9 cellular contexts compared by ENCODE assay signal in the genomic region with DNA sequence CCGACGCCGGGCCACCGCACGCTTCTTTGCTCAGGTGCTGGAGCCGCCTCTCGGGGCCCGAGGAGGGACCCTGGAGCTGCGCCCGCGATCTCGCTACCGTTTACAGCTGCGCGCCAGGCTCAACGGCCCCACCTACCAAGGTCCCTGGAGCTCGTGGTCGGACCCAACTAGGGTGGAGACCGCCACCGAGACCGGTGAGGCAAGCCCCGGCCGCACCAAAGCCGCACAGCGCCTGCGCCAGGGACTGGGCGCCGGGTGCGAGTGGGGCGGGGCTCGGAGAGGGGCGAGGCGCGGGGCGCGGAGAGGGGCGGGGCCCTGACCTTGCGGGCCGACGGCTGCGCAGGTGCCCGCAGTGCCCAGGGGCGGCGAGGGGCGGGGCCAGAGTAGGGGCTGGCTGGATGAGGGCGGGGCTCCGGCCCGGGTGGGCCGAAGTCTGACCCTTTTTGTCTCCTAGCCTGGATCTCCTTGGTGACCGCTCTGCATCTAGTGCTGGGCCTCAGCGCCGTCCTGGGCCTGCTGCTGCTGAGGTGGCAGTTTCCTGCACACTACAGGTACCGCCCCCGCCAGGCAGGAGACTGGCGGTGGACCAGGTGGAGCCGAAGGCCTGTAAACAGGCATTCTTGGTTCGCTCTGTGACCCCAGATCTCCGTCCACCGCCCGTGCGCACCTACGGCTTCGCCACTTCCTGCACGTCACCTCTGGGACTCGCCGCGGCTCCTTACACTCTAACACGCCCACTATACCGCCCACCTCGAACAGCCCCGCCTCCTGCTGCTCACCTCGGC. TPM values are rescaled to one million over a fixed set of nuclear protein-coding genes. Genes with fewer than 3 reads are reported as not detected.
A peak's percentile ranks its signal among the peaks of the same experiment; 100 is the strongest.
DNase-seq lines count a peak whose midpoint lies in the region; ATAC-seq and TF ChIP-seq lines count a peak whose summit lies in the region.
"Had no signal": no experiment of that assay in that cellular context is flagged by ENCODE, and none has a peak within 500 bp of the region (broad histone marks: within the 10 kb centered on the region; RNA-seq: fewer than 3 reads in every experiment).

No MANE protein-coding gene starts in this region.

- H3K27me3 Mint-ChIP-seq in CD4-positive, alpha-beta T cell = no peaks in the 10 kb centered on the region
- no peaks in the 10 kb centered on the region for H3K27me3 Mint-ChIP-seq in activated T-cell treated with anti-CD3 and anti-CD28 coated beads, Interleukin-2, amount 50 U/mL, for 72 hours (ENCODE audit: low read depth)

- peak overlapping the region; percentile 67 to 78 for H3K4me3 ChIP-seq in mucosa of rectum (ENCODE audit: low read length in 2 of 2)

- H3K4me1 ChIP-seq in mucosa of rectum (ENCODE audit: control insufficient read depth in 2 of 2, insufficient read depth in 2 of 2, low read length in 2 of 2) = peaks cover 16 to 29% of the 10 kb centered on the region in 2 donors

- H3K9me3 Mint-ChIP-seq in CD4-positive, alpha-beta T cell = no peaks in the 10 kb centered on the region
- no peaks in the 10 kb centered on the region for H3K9me3 Mint-ChIP-seq in activated T-cell treated with anti-CD3 and anti-CD28 coated beads, Interleukin-2, amount 50 U/mL, for 72 hours

- H3K36me3 Mint-ChIP-seq in CD4-positive, alpha-beta T cell (ENCODE audit: low read depth) = no peaks in the 10 kb centered on the region
- no peaks in the 10 kb centered on the region for H3K36me3 Mint-ChIP-seq in activated T-cell treated with anti-CD3 and anti-CD28 coated beads, Interleukin-2, amount 50 U/mL, for 72 hours (ENCODE audit: insufficient read depth in 2 of 2)

- peak; percentile 35 to 84 (median 48) for DNase-seq in CD4-positive, alpha-beta T cell
- peak; percentile 92 for DNase-seq in NCI-H69 (lab: John Stamatoyannopoulos, UW)
- peak; percentile 50 to 76 for DNase-seq in activated T-cell treated with anti-CD3 and anti-CD28 coated beads, Interleukin-2, amount 50 U/mL, for 72 hours
- peak in 40 of 49 donors; percentile 15 to 92 (median 44) for DNase-seq in substantia nigra (lab: John Stamatoyannopoulos, UW)

- intact Hi-C loops in CD4-positive, alpha-beta T cell (cut with DNase I, micrococcal nuclease) = no loop called here

- peak; percentile 85 for ATAC-seq in CD4-positive, alpha-beta T cell (ENCODE audit: poor library complexity)
- ATAC-seq in HG02642 (IDR thresholded peaks at IDR 0.05; ENCODE audit: poor library complexity, unreplicated experiment) = peak; percentile 59
- peak; percentile 81 to 88 for ATAC-seq in activated T-cell treated with anti-CD3 and anti-CD28 coated beads, Interleukin-2, amount 50 U/mL, for 72 hours (replicated peaks in 1 of 2)
- peak; percentile 96 for ATAC-seq in esophagus mucosa
- ATAC-seq in GM18870 (IDR thresholded peaks at IDR 0.05; ENCODE audit: unreplicated experiment) = no peak

- peak overlapping the region; percentile 68 for H3K4me3 Mint-ChIP-seq in CD4-positive, alpha-beta T cell
- peak overlapping the region; percentile 1 to 76 for H3K4me3 Mint-ChIP-seq in activated T-cell treated with anti-CD3 and anti-CD28 coated beads, Interleukin-2, amount 50 U/mL, for 72 hours

- H3K27ac ChIP-seq in CD4-positive, alpha-beta T cell (ENCODE audit: low read depth, low read length) = peak overlapping the region; percentile 55
- peak overlapping the region; percentile 99 for H3K27ac ChIP-seq in mucosa of rectum (ENCODE audit: low read depth in 2 of 2, low read length in 2 of 2)
- peak overlapping the region; percentile 66 for H3K27ac ChIP-seq in substantia nigra (ENCODE audit: low read depth, low read length, poor library complexity, severe bottlenecking)
- H3K27ac ChIP-seq: HL-60 had no signal

- no peaks in the 10 kb centered on the region for H3K9me3 ChIP-seq in CD4-positive, alpha-beta T cell (ENCODE audit: control insufficient read depth, low read length)
- H3K9me3 ChIP-seq in mucosa of rectum (ENCODE audit: control insufficient read depth in 2 of 2, low read length in 2 of 2) = no peaks in the 10 kb centered on the region

- POLR2A ChIA-PET in CD4-positive, alpha-beta T cell (lab: Charles Lee) = interaction anchor here (0.6 to 1.3 kb wide), 3 partner anchors 9 to 105 kb away, joined by 3 to 14 read pairs (median 3); a partner anchor contains a TSS

- CTCF ChIA-PET in CD4-positive, alpha-beta T cell (lab: Charles Lee) = interaction anchor here (0.6 kb wide), 1 partner anchor 1911 kb away, joined by 3 read pairs; no protein-coding TSS in a partner anchor

- peak overlapping the region; percentile 88 for H3K9ac ChIP-seq in mucosa of rectum (ENCODE audit: low read depth in 1 of 2, low read length in 2 of 2)

- H3K4me1 Mint-ChIP-seq in CD4-positive, alpha-beta T cell (ENCODE audit: low read depth) = peaks cover 22% of the 10 kb centered on the region
- peaks cover 5% of the 10 kb centered on the region for H3K4me1 Mint-ChIP-seq in activated T-cell treated with anti-CD3 and anti-CD28 coated beads, Interleukin-2, amount 50 U/mL, for 72 hours (ENCODE audit: low read depth)

- no peaks in the 10 kb centered on the region for H3K27me3 ChIP-seq in CD4-positive, alpha-beta T cell (ENCODE audit: control insufficient read depth, insufficient read depth, low read length)
- no peaks in the 10 kb centered on the region for H3K27me3 ChIP-seq in mucosa of rectum (ENCODE audit: control insufficient read depth in 2 of 2, insufficient read depth in 2 of 2, low read length in 2 of 2)

- no peak for TF ChIP-seq CTCF in CD4-positive, alpha-beta T cell (IDR thresholded peaks at IDR 0.05)

- no peaks in the 10 kb centered on the region for H3K36me3 ChIP-seq in mucosa of rectum (ENCODE audit: control insufficient read depth in 2 of 2, insufficient read depth in 2 of 2, low read length in 2 of 2)

- H3K27ac Mint-ChIP-seq in CD4-positive, alpha-beta T cell = peak overlapping the region; percentile 89
- H3K27ac Mint-ChIP-seq in activated T-cell treated with anti-CD3 and anti-CD28 coated beads, Interleukin-2, amount 50 U/mL, for 72 hours = peak overlapping the region; percentile 1

RNA-seq across cellular contexts. Expression of a gene that starts 9.8 kb away (rescaled TPM):
- total RNA-seq in CD4-positive, alpha-beta T cell = 1 to 10 TPM; 1.1 to 1.8 TPM
- 100 to 1,000 TPM; 108 to 163 TPM for total RNA-seq in activated T-cell treated with anti-CD3 and anti-CD28 coated beads, Interleukin-2, amount 50 U/mL, for 72 hours
- 76.2 TPM for total RNA-seq in esophagus mucosa

RNA-seq across cellular contexts. Expression of a gene that starts 11.4 kb away (rescaled TPM):
- total RNA-seq in CD4-positive, alpha-beta T cell = not detected
- not detected for total RNA-seq in activated T-cell treated with anti-CD3 and anti-CD28 coated beads, Interleukin-2, amount 50 U/mL, for 72 hours
- 0.48 TPM for total RNA-seq in esophagus mucosa

RNA-seq across cellular contexts. Expression of a gene that starts 18.8 kb away (rescaled TPM):
- total RNA-seq in CD4-positive, alpha-beta T cell = 10 to 100 TPM; 28.7 to 31.2 TPM
- total RNA-seq in activated T-cell treated with anti-CD3 and anti-CD28 coated beads, Interleukin-2, amount 50 U/mL, for 72 hours = 10 to 100 TPM; 58.4 to 75.7 TPM
- total RNA-seq in esophagus mucosa = 172 TPM

RNA-seq across cellular contexts. Expression of a gene that starts 40.6 kb away (rescaled TPM):
- 10 to 100 TPM; 14.8 to 17.6 TPM for total RNA-seq in CD4-positive, alpha-beta T cell
- total RNA-seq in activated T-cell treated with anti-CD3 and anti-CD28 coated beads, Interleukin-2, amount 50 U/mL, for 72 hours = 10 to 100 TPM; 64.2 to 71.1 TPM
- total RNA-seq in esophagus mucosa = 46.0 TPM

RNA-seq across cellular contexts. Expression of a gene that starts 40.7 kb away (rescaled TPM):
- 10 to 100 TPM; 69.7 to 72.5 TPM for total RNA-seq in CD4-positive, alpha-beta T cell
- 10 to 100 TPM; 51.4 to 51.6 TPM for total RNA-seq in activated T-cell treated with anti-CD3 and anti-CD28 coated beads, Interleukin-2, amount 50 U/mL, for 72 hours
- 22.0 TPM for total RNA-seq in esophagus mucosa

Comparison
In these comparisons a context has a peak if more than half of its experiments do, and no peak if none do; other contexts are left out.
1. RNA of a gene that starts 9.8 kb away (total RNA-seq): 108 to 163 TPM in activated T-cell treated with anti-CD3 and anti-CD28 coated beads, Interleukin-2, amount 50 U/mL, for 72 hours and 76.2 TPM in esophagus mucosa (single experiment); 1.1 to 1.8 TPM in CD4-positive, alpha-beta T cell; every median in the first group is over 10 times any median in the second.
2. Peak in every context shown above with its lines, with median percentiles within 50 percentile points of each other: DNase-seq and H3K27ac ChIP-seq.